ENCODE assay signal across 8 cellular contexts in the genomic region with DNA sequence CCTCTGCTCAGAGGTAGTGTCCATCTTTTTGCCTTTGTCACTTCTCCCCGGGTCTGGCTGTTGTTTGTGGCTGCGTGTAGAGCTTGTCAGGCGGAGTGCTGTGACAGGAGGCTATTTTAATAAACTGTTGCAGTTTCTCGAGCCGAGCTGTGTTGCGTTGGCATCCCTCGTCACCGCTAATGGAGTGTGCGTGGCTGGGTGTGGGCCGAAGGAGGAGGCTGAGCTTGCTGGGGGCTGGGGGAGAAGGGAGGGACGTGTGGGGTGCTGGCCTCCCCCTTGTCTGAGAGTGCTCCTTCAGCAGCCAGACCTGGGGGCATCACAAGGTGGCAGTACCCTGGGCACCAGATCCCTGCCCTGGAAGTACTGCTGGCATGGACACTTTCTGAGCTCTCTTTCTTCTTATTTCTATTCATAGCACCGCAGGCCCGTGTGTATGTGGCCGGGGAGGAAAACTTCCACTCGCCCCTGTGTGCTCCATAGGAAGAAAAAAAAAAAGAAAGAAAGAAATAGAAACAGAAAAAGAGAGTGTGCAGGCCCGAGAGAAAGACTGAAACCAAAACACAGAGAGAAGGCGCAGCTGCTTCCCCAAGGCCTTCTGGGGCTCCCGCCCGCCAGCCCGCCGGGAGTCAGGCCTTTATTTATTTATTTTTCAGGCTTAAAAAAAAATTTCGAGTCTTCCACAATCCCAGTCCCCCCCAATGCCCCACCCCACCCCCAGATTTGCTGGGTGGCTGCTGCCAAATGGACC. TPM values are rescaled to one million over a fixed set of nuclear protein-coding genes. Genes with fewer than 3 reads are reported as not detected.
DNase-seq lines count a peak whose midpoint lies in the region; ATAC-seq, FAIRE-seq and TF ChIP-seq lines count a peak whose summit lies in the region.

No MANE protein-coding gene starts in this region.

- H3K36me3 ChIP-seq in kidney (ENCODE audit: control insufficient read depth in 1 of 2, insufficient read depth in 2 of 2, low read length in 2 of 2) (no peaks in the 10 kb centered on the region), thyroid gland (no peaks in the 10 kb centered on the region)

- H3K27ac ChIP-seq in kidney (ENCODE audit: low read depth in 2 of 2, low read length in 2 of 2) (peak overlapping the region; percentile 72 to 84), thyroid gland (peak overlapping the region; percentile 76 to 91 (median 81))

- POLR2A ChIA-PET in T-cell (lab: Charles Lee), result interaction anchor here in 1 of 2 donors (0.6 kb wide), 1 partner anchor 8 kb away, joined by 4 read pairs; no protein-coding TSS in a partner anchor

- intact Hi-C loops in activated CD4-positive, alpha-beta T cell treated with anti-CD3 and anti-CD28 coated beads, Interleukin-2, amount 10 ng/mL, durations not matched to agents 24 days and 14 days (cut with micrococcal nuclease), result no loop called here
- intact Hi-C loops in kidney (cut with DNase I) (no loop called here), thyroid gland (cut with DNase I) (no loop called here)

- peaks cover 4% of the 10 kb centered on the region for H3K36me3 Mint-ChIP-seq in activated CD4-positive, alpha-beta T cell treated with anti-CD3 and anti-CD28 coated beads, Interleukin-2, amount 10 ng/mL, durations not matched to agents 24 days and 14 days (ENCODE audit: low read depth)
- H3K36me3 Mint-ChIP-seq in activated naive CD8-positive, alpha-beta T cell treated with anti-CD3 and anti-CD28 coated beads for 36 hours, result peaks cover 4% of the 10 kb centered on the region
- peaks cover 22% of the 10 kb centered on the region for H3K36me3 Mint-ChIP-seq in T-cell

- peak overlapping the region; percentile 27 for H3K4me3 Mint-ChIP-seq in activated CD4-positive, alpha-beta T cell treated with anti-CD3 and anti-CD28 coated beads, Interleukin-2, amount 10 ng/mL, durations not matched to agents 24 days and 14 days
- H3K4me3 Mint-ChIP-seq in activated naive CD8-positive, alpha-beta T cell treated with anti-CD3 and anti-CD28 coated beads for 36 hours, result peak overlapping the region; percentile 46
- H3K4me3 Mint-ChIP-seq in T-cell, result peak overlapping the region in 1 of 3 donors; percentile 75

- peak overlapping the region in 1 of 2 donors; percentile 38 for H3K9ac ChIP-seq in kidney (ENCODE audit: low read length in 2 of 2)

- TF ChIP-seq POLR2A in thyroid gland (IDR thresholded peaks at IDR 0.05), result no peak

- FAIRE-seq in kidney (lab: Jason Lieb, UNC), result no peak

- peaks cover 20% of the 10 kb centered on the region for H3K4me1 Mint-ChIP-seq in activated CD4-positive, alpha-beta T cell treated with anti-CD3 and anti-CD28 coated beads, Interleukin-2, amount 10 ng/mL, durations not matched to agents 24 days and 14 days
- H3K4me1 Mint-ChIP-seq in activated naive CD8-positive, alpha-beta T cell treated with anti-CD3 and anti-CD28 coated beads for 36 hours, result peaks cover 19% of the 10 kb centered on the region
- peaks cover 23 to 31% (median 26%) of the 10 kb centered on the region in 3 donors for H3K4me1 Mint-ChIP-seq in T-cell

- H3K9me3 ChIP-seq in kidney (ENCODE audit: control insufficient read depth in 1 of 2, low read length in 2 of 2) (no peaks in the 10 kb centered on the region), thyroid gland (no peaks in the 10 kb centered on the region)

- CTCF ChIA-PET in T-cell (lab: Charles Lee), result no interaction called here

- H3K27ac Mint-ChIP-seq in activated CD4-positive, alpha-beta T cell treated with anti-CD3 and anti-CD28 coated beads, Interleukin-2, amount 10 ng/mL, durations not matched to agents 24 days and 14 days, result no peak overlapping the region
- H3K27ac Mint-ChIP-seq in activated naive CD8-positive, alpha-beta T cell treated with anti-CD3 and anti-CD28 coated beads for 36 hours, result no peak overlapping the region
- no peak overlapping the region for H3K27ac Mint-ChIP-seq in T-cell

- no peak for ATAC-seq in T-cell (replicated peaks in 1 of 4)

- H3K4me1 ChIP-seq in kidney (ENCODE audit: control insufficient read depth in 1 of 2, insufficient read depth in 1 of 2, low read depth in 1 of 2, low read length in 2 of 2) (peaks cover 8 to 31% of the 10 kb centered on the region in 2 donors), thyroid gland (peaks cover 83 to 93% of the 10 kb centered on the region in 2 donors)

- no peaks in the 10 kb centered on the region for H3K9me3 Mint-ChIP-seq in activated CD4-positive, alpha-beta T cell treated with anti-CD3 and anti-CD28 coated beads, Interleukin-2, amount 10 ng/mL, durations not matched to agents 24 days and 14 days
- H3K9me3 Mint-ChIP-seq in activated naive CD8-positive, alpha-beta T cell treated with anti-CD3 and anti-CD28 coated beads for 36 hours, result no peaks in the 10 kb centered on the region
- no peaks in the 10 kb centered on the region for H3K9me3 Mint-ChIP-seq in T-cell

- H3K4me3 ChIP-seq in kidney (ENCODE audit: low read length in 2 of 2) (peak overlapping the region in 1 of 2 donors; percentile 50), thyroid gland (replicated peaks in 1 of 3) (peak overlapping the region in 1 of 3 donors; percentile 21)

- no peak for DNase-seq in activated CD4-positive, alpha-beta T cell treated with anti-CD3 and anti-CD28 coated beads, Interleukin-2, amount 10 ng/mL, durations not matched to agents 24 days and 14 days
- no peak for DNase-seq in activated CD4-positive, alpha-beta T cell treated with anti-CD3 and anti-CD28 coated beads, Interleukin-2, amount 50 U/mL, for 48 hours
- DNase-seq in activated naive CD8-positive, alpha-beta T cell treated with anti-CD3 and anti-CD28 coated beads for 36 hours, result no peak
- DNase-seq in kidney (no peak), thyroid gland (no peak), mesenteric fat pad (ENCODE audit: low spot score) (no peak), DMS153 (lab: John Stamatoyannopoulos, UW) (no peak), T-cell (no peak)

- H3K27me3 ChIP-seq in thyroid gland, result no peaks in the 10 kb centered on the region

- WGBS in thyroid gland, 2 donors, result 31 to 54% methylated on average over 17 to 22 of the region's 22 CpGs

- peaks cover 67% of the 10 kb centered on the region for H3K27me3 Mint-ChIP-seq in activated CD4-positive, alpha-beta T cell treated with anti-CD3 and anti-CD28 coated beads, Interleukin-2, amount 10 ng/mL, durations not matched to agents 24 days and 14 days
- peaks cover 53% of the 10 kb centered on the region for H3K27me3 Mint-ChIP-seq in activated naive CD8-positive, alpha-beta T cell treated with anti-CD3 and anti-CD28 coated beads for 36 hours
- peaks cover 37 to 52% of the 10 kb centered on the region in 2 donors for H3K27me3 Mint-ChIP-seq in T-cell

- TF ChIP-seq CTCF in kidney (IDR thresholded peaks at IDR 0.05; ENCODE audit: borderline replicate concordance, extremely low read depth, insufficient read depth) (no peak), thyroid gland (IDR thresholded peaks at IDR 0.05) (no peak)

RNA-seq across cellular contexts. Expression of a gene that starts 27.0 kb away (rescaled TPM):
- 8.3 and 10.4 TPM in 2 replicates for total RNA-seq in activated CD4-positive, alpha-beta T cell treated with anti-CD3 and anti-CD28 coated beads, Interleukin-2, amount 10 ng/mL, durations not matched to agents 24 days and 14 days
- 1 to 10 TPM; 6.3 to 8.7 TPM for total RNA-seq in activated naive CD8-positive, alpha-beta T cell treated with anti-CD3 and anti-CD28 coated beads for 36 hours
- total RNA-seq in kidney (65.0 TPM), thyroid gland (10 to 100 TPM; 38.8 to 70.2 (median 62.4) TPM), mesenteric fat pad (166 TPM), T-cell (1 to 10 TPM; 3.9 to 6.6 (median 6.3) TPM)
- 4.3 TPM for polyA plus RNA-seq in kidney (ENCODE audit: insufficient read depth, low read depth, low replicate concordance)

RNA-seq across cellular contexts. Expression of a gene that starts 52.9 kb away (rescaled TPM):
- total RNA-seq in activated CD4-positive, alpha-beta T cell treated with anti-CD3 and anti-CD28 coated beads, Interleukin-2, amount 10 ng/mL, durations not matched to agents 24 days and 14 days, result 0.12 TPM in 1 of 2 replicates, not detected in the other
- total RNA-seq in activated naive CD8-positive, alpha-beta T cell treated with anti-CD3 and anti-CD28 coated beads for 36 hours, result not detected
- total RNA-seq in kidney (not detected), thyroid gland (under 1 TPM in 2 of 4 donors, not detected in 2; 0.40 to 0.45 TPM), mesenteric fat pad (not detected), T-cell (not detected)
- not detected for polyA plus RNA-seq in kidney (ENCODE audit: insufficient read depth, low read depth, low replicate concordance)
